1 cellular context compared by ENCODE assay signal in the genomic region with DNA sequence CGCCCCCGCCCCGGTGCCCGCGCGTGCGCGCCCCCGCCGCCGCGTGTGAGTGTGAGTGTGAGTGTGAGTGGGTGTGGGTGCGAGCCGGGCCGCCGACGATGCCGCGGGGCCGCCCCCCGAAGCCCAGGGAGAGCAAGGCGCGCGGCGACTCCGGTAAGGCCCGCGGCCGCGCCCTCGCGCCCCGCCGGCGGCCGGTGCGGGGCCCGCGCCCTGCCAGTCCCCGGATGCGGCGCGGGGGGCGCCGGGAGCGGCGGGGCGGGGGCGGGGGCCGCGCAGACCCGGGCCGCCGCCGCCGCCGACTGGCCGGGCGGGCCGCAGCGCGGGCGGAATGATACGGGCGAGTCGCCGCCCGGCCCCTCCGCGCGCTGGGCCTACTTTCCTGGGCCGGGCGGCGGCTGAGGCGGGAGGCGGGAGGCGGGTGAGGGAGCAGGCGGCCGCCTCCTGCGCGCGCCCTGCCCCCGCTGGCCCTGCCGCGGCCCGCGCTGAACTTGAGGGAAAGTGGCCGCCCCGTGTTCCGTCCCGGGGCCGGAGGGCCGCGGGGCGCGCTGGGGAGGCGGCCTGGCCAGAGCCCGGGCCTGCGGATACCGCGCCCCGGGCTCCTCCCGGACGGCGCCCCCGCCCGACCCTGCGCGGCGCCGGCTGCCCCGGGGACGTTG.
TF ChIP-seq lines count a peak whose summit lies in the region.

A gene (plus strand): TSS at position 48 of the 656 bp plus-strand sequence. CDS start 51 bp downstream, at position 99.

TF ChIP-seq in K562, 482 proteins besides CTCF, POLR2A, EP300 and RAD21 (continued from another document and continues in another):
- TF ChIP-seq, protein P1, sequence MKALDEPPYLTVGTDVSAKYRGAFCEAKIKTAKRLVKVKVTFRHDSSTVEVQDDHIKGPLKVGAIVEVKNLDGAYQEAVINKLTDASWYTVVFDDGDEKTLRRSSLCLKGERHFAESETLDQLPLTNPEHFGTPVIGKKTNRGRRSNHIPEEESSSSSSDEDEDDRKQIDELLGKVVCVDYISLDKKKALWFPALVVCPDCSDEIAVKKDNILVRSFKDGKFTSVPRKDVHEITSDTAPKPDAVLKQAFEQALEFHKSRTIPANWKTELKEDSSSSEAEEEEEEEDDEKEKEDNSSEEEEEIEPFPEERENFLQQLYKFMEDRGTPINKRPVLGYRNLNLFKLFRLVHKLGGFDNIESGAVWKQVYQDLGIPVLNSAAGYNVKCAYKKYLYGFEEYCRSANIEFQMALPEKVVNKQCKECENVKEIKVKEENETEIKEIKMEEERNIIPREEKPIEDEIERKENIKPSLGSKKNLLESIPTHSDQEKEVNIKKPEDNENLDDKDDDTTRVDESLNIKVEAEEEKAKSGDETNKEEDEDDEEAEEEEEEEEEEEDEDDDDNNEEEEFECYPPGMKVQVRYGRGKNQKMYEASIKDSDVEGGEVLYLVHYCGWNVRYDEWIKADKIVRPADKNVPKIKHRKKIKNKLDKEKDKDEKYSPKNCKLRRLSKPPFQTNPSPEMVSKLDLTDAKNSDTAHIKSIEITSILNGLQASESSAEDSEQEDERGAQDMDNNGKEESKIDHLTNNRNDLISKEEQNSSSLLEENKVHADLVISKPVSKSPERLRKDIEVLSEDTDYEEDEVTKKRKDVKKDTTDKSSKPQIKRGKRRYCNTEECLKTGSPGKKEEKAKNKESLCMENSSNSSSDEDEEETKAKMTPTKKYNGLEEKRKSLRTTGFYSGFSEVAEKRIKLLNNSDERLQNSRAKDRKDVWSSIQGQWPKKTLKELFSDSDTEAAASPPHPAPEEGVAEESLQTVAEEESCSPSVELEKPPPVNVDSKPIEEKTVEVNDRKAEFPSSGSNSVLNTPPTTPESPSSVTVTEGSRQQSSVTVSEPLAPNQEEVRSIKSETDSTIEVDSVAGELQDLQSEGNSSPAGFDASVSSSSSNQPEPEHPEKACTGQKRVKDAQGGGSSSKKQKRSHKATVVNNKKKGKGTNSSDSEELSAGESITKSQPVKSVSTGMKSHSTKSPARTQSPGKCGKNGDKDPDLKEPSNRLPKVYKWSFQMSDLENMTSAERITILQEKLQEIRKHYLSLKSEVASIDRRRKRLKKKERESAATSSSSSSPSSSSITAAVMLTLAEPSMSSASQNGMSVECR (CRISPR knock-in tag; IDR thresholded peaks at IDR 0.05), result 0 out of 2 replicates have a peak, but pooled peaks have one; percentile 20
- no peak for TF ChIP-seq EP400 (IDR thresholded peaks at IDR 0.05)
- no peak for TF ChIP-seq RBBP5 (IDR thresholded peaks at IDR 0.05; ENCODE audit: borderline replicate concordance, insufficient read depth, low read length, poor library complexity, severe bottlenecking)
- TF ChIP-seq BHLHE40 (IDR thresholded peaks at IDR 0.05; ENCODE audit: low read length), result no peak
- TF ChIP-seq, protein P2, sequence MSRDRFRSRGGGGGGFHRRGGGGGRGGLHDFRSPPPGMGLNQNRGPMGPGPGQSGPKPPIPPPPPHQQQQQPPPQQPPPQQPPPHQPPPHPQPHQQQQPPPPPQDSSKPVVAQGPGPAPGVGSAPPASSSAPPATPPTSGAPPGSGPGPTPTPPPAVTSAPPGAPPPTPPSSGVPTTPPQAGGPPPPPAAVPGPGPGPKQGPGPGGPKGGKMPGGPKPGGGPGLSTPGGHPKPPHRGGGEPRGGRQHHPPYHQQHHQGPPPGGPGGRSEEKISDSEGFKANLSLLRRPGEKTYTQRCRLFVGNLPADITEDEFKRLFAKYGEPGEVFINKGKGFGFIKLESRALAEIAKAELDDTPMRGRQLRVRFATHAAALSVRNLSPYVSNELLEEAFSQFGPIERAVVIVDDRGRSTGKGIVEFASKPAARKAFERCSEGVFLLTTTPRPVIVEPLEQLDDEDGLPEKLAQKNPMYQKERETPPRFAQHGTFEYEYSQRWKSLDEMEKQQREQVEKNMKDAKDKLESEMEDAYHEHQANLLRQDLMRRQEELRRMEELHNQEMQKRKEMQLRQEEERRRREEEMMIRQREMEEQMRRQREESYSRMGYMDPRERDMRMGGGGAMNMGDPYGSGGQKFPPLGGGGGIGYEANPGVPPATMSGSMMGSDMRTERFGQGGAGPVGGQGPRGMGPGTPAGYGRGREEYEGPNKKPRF (IDR thresholded peaks at IDR 0.05; ENCODE audit: low read depth, low read length), result no peak
- TF ChIP-seq, protein P3, sequence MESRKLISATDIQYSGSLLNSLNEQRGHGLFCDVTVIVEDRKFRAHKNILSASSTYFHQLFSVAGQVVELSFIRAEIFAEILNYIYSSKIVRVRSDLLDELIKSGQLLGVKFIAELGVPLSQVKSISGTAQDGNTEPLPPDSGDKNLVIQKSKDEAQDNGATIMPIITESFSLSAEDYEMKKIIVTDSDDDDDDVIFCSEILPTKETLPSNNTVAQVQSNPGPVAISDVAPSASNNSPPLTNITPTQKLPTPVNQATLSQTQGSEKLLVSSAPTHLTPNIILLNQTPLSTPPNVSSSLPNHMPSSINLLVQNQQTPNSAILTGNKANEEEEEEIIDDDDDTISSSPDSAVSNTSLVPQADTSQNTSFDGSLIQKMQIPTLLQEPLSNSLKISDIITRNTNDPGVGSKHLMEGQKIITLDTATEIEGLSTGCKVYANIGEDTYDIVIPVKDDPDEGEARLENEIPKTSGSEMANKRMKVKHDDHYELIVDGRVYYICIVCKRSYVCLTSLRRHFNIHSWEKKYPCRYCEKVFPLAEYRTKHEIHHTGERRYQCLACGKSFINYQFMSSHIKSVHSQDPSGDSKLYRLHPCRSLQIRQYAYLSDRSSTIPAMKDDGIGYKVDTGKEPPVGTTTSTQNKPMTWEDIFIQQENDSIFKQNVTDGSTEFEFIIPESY (CRISPR knock-in tag; IDR thresholded peaks at IDR 0.05), result no peak
- no peak for TF ChIP-seq CC2D1A (IDR thresholded peaks at IDR 0.05)
- no peak for TF ChIP-seq DACH1 (IDR thresholded peaks at IDR 0.05; ENCODE audit: partially characterized antibody)
- TF ChIP-seq TBP (optimal IDR thresholded peaks at IDR 0.05; ENCODE audit: low read depth, low read length), result peak; percentile 62
- TF ChIP-seq NFRKB (IDR thresholded peaks at IDR 0.05; ENCODE audit: low read depth), result no peak
- TF ChIP-seq SIN3B (IDR thresholded peaks at IDR 0.05; ENCODE audit: low read depth), result peak; percentile 47; the same call in 1 of the 2 replicates
- peak; percentile 64; the same call in 1 of the 2 replicates for TF ChIP-seq GATAD2B (IDR thresholded peaks at IDR 0.05; ENCODE audit: borderline replicate concordance)
- no peak for TF ChIP-seq ZNF232 (CRISPR knock-in tag; IDR thresholded peaks at IDR 0.05)
- TF ChIP-seq ZNF316 (IDR thresholded peaks at IDR 0.05), result no peak
- peak; percentile 83; the same call in 1 of the 2 replicates for TF ChIP-seq ZNF197 (CRISPR knock-in tag; IDR thresholded peaks at IDR 0.05; ENCODE audit: low read depth)
- no peak for TF ChIP-seq ZNF239 (CRISPR knock-in tag; IDR thresholded peaks at IDR 0.05)
- TF ChIP-seq RB1 (IDR thresholded peaks at IDR 0.05; ENCODE audit: low read depth), result peak; percentile 62
- TF ChIP-seq, protein P4, sequence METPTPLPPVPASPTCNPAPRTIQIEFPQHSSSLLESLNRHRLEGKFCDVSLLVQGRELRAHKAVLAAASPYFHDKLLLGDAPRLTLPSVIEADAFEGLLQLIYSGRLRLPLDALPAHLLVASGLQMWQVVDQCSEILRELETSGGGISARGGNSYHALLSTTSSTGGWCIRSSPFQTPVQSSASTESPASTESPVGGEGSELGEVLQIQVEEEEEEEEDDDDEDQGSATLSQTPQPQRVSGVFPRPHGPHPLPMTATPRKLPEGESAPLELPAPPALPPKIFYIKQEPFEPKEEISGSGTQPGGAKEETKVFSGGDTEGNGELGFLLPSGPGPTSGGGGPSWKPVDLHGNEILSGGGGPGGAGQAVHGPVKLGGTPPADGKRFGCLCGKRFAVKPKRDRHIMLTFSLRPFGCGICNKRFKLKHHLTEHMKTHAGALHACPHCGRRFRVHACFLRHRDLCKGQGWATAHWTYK (CRISPR knock-in tag; IDR thresholded peaks at IDR 0.05), result no peak
- TF ChIP-seq RBM22 (IDR thresholded peaks at IDR 0.05; ENCODE audit: low read depth, low read length, poor library complexity, severe bottlenecking), result no peak
- TF ChIP-seq NONO (IDR thresholded peaks at IDR 0.05; ENCODE audit: low read depth in 2 of 2, low read length in 1 of 2), result peak in 1 of 2 experiments; percentile 36; a peak in 2 of 4 replicates
- TF ChIP-seq ZKSCAN1 (IDR thresholded peaks at IDR 0.05; ENCODE audit: low read depth, low read length), result no peak
- TF ChIP-seq, protein P5, sequence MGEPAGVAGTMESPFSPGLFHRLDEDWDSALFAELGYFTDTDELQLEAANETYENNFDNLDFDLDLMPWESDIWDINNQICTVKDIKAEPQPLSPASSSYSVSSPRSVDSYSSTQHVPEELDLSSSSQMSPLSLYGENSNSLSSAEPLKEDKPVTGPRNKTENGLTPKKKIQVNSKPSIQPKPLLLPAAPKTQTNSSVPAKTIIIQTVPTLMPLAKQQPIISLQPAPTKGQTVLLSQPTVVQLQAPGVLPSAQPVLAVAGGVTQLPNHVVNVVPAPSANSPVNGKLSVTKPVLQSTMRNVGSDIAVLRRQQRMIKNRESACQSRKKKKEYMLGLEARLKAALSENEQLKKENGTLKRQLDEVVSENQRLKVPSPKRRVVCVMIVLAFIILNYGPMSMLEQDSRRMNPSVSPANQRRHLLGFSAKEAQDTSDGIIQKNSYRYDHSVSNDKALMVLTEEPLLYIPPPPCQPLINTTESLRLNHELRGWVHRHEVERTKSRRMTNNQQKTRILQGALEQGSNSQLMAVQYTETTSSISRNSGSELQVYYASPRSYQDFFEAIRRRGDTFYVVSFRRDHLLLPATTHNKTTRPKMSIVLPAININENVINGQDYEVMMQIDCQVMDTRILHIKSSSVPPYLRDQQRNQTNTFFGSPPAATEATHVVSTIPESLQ (CRISPR knock-in tag; IDR thresholded peaks at IDR 0.05), result no peak
- TF ChIP-seq FOXJ2 (tag; IDR thresholded peaks at IDR 0.05), result no peak
- no peak for TF ChIP-seq ZKSCAN3 (CRISPR knock-in tag; IDR thresholded peaks at IDR 0.05)
- TF ChIP-seq, protein P6, sequence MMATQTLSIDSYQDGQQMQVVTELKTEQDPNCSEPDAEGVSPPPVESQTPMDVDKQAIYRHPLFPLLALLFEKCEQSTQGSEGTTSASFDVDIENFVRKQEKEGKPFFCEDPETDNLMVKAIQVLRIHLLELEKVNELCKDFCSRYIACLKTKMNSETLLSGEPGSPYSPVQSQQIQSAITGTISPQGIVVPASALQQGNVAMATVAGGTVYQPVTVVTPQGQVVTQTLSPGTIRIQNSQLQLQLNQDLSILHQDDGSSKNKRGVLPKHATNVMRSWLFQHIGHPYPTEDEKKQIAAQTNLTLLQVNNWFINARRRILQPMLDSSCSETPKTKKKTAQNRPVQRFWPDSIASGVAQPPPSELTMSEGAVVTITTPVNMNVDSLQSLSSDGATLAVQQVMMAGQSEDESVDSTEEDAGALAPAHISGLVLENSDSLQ (IDR thresholded peaks at IDR 0.05), result no peak
- peak; percentile 93 for TF ChIP-seq ZNF644 (tag; IDR thresholded peaks at IDR 0.05; ENCODE audit: low read depth)
- TF ChIP-seq, protein P7, sequence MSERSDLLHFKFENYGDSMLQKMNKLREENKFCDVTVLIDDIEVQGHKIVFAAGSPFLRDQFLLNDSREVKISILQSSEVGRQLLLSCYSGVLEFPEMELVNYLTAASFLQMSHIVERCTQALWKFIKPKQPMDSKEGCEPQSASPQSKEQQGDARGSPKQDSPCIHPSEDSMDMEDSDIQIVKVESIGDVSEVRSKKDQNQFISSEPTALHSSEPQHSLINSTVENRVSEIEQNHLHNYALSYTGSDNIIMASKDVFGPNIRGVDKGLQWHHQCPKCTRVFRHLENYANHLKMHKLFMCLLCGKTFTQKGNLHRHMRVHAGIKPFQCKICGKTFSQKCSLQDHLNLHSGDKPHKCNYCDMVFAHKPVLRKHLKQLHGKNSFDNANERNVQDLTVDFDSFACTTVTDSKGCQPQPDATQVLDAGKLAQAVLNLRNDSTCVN (CRISPR knock-in tag; IDR thresholded peaks at IDR 0.05), result no peak
- no peak for TF ChIP-seq TARDBP (IDR thresholded peaks at IDR 0.05)
- no peak for TF ChIP-seq MAFK (IDR thresholded peaks at IDR 0.05; ENCODE audit: low read length)
- no peak for TF ChIP-seq HOXB6 (CRISPR knock-in tag; IDR thresholded peaks at IDR 0.05; ENCODE audit: borderline replicate concordance)
- TF ChIP-seq ZFP1 (CRISPR knock-in tag; IDR thresholded peaks at IDR 0.05), result no peak
- TF ChIP-seq, protein P8, sequence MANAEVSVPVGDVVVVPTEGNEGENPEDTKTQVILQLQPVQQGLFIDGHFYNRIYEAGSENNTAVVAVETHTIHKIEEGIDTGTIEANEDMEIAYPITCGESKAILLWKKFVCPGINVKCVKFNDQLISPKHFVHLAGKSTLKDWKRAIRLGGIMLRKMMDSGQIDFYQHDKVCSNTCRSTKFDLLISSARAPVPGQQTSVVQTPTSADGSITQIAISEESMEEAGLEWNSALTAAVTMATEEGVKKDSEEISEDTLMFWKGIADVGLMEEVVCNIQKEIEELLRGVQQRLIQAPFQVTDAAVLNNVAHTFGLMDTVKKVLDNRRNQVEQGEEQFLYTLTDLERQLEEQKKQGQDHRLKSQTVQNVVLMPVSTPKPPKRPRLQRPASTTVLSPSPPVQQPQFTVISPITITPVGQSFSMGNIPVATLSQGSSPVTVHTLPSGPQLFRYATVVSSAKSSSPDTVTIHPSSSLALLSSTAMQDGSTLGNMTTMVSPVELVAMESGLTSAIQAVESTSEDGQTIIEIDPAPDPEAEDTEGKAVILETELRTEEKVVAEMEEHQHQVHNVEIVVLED (CRISPR knock-in tag; IDR thresholded peaks at IDR 0.05), result peak; percentile 40; the same call in 1 of the 2 replicates
- no peak for TF ChIP-seq CBFA2T3 (IDR thresholded peaks at IDR 0.05)
- no peak for TF ChIP-seq EZH2 (IDR thresholded peaks at IDR 0.05; ENCODE audit: borderline replicate concordance, low read depth, low read length)
- no peak for TF ChIP-seq ZNF445 (CRISPR knock-in tag; IDR thresholded peaks at IDR 0.05; ENCODE audit: low read depth)
- no peak for TF ChIP-seq ZZZ3 (IDR thresholded peaks at IDR 0.05)
- TF ChIP-seq ZNF146 (CRISPR knock-in tag; IDR thresholded peaks at IDR 0.05; ENCODE audit: unreplicated experiment), result no peak
- no peak for TF ChIP-seq HNRNPL (IDR thresholded peaks at IDR 0.05; ENCODE audit: low read depth, low read length)
- 0 out of 2 replicates have a peak, but pooled peaks have one; percentile 32 for TF ChIP-seq CREM (IDR thresholded peaks at IDR 0.05; ENCODE audit: low read depth)
- no peak for TF ChIP-seq BRF1 (IDR thresholded peaks at IDR 0.05; ENCODE audit: borderline replicate concordance, extremely low read depth, insufficient read length)
- no peak for TF ChIP-seq TRIM24 (IDR thresholded peaks at IDR 0.05)
- TF ChIP-seq FOS (IDR thresholded peaks at IDR 0.05; ENCODE audit: extremely low read depth, insufficient read length), result no peak
- TF ChIP-seq, protein P9, sequence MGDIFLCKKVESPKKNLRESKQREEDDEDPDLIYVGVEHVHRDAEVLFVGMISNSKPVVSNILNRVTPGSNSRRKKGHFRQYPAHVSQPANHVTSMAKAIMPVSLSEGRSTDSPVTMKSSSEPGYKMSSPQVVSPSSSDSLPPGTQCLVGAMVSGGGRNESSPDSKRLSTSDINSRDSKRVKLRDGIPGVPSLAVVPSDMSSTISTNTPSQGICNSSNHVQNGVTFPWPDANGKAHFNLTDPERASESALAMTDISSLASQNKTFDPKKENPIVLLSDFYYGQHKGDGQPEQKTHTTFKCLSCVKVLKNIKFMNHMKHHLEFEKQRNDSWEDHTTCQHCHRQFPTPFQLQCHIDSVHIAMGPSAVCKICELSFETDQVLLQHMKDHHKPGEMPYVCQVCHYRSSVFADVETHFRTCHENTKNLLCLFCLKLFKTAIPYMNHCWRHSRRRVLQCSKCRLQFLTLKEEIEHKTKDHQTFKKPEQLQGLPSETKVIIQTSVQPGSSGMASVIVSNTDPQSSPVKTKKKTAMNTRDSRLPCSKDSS (IDR thresholded peaks at IDR 0.05; ENCODE audit: low read depth, partially characterized antibody), result no peak
